Comparison of ENCODE assay signal across 8 cellular contexts in genomic region chr6:134945045-134945444, GRCh38. TPM values are rescaled to one million over a fixed set of nuclear protein-coding genes. Genes with fewer than 3 reads are reported as not detected.
"Had no signal": no experiment of that assay in that cellular context is flagged by ENCODE, and none has a peak within 500 bp of the region (broad histone marks: within the 10 kb centered on the region; RNA-seq: fewer than 3 reads in every experiment).

No MANE protein-coding gene starts in this region.

- H3K4me1 Mint-ChIP-seq: IgD-negative memory B cell had no signal

- H3K4me2 ChIP-seq: KMS-11 had no signal

- DNase-seq: IMR-90, KBM-7, KG1 had no signal

- H3K27ac Mint-ChIP-seq: IgD-negative memory B cell had no signal

- FAIRE-seq: HTR-8/SVneo had no signal

- H3K36me3 Mint-ChIP-seq: IgD-negative memory B cell had no signal

- H3K27ac ChIP-seq: HL-60, KMS-11 had no signal

- H3K9ac ChIP-seq: KMS-11 had no signal

- H3K9me3 Mint-ChIP-seq: IgD-negative memory B cell had no signal

RNA-seq across cellular contexts. Expression of gene ALDH8A1, which starts 4.9 kb away (rescaled TPM):
- total RNA-seq: HT-29 had no signal
- polyA plus RNA-seq: IgD-negative memory B cell had no signal
